Comparison of ENCODE assay signal across 10 cellular contexts in the genomic region with DNA sequence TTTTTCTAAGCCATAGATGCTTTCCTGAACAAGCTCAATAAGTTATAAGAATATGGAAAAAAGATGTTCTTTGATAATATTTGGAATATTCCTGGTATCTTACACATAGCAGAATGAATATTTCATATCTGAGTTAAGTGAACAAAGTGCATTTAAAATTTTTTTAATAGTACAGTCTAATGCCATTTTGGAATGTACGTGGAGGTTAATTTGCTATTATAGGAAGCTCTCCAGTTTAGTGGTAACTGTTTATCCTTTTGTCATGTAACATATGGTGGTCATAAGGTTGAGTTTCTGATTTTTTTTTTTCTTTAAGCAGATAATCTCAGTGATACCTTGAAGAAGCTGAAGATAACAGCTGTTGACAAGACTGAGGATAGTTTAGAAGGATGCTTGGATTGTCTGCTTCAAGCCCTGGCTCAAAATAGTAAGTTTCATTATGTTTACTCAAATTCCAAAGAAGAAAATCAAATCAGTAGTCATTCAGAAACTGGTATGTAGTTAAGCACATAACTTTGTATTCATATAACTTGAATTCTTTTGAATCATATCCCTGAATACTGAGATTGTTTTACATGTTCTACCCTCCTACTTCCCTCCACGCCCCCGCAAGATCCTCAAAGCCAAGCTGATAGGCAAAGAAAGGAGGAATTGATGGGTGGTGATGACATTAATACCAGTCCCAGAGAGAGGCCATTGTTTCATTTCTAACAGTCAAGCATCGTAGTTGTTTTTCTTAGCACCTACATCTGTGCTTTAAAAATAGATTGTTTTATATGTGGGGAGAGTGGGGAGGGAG. TPM values are rescaled to one million over a fixed set of nuclear protein-coding genes. Genes with fewer than 3 reads are reported as not detected.
DNase-seq lines count a peak whose midpoint lies in the region; ATAC-seq and TF ChIP-seq lines count a peak whose summit lies in the region.
"Had no signal": no experiment of that assay in that cellular context is flagged by ENCODE, and none has a peak within 500 bp of the region (broad histone marks: within the 10 kb centered on the region; RNA-seq: fewer than 3 reads in every experiment).

No MANE protein-coding gene starts in this region.

- in situ Hi-C loops in SK-MEL-5 (cut with HindIII; ENCODE audit: low pct_unique_long_range_greater_than_20kb, low sequenced_read_pairs), result no loop called here

- TF ChIP-seq EP300 in esophagus muscularis mucosa (IDR thresholded peaks at IDR 0.05), result no peak

- H3K9me3 ChIP-seq in esophagus muscularis mucosa, result no peaks in the 10 kb centered on the region
- H3K9me3 ChIP-seq: upper lobe of right lung had no signal

- no peaks in the 10 kb centered on the region for H3K27me3 ChIP-seq in esophagus muscularis mucosa
- H3K27me3 ChIP-seq: upper lobe of right lung had no signal

- TF ChIP-seq CTCF in esophagus muscularis mucosa (IDR thresholded peaks at IDR 0.05), result no peak

- no peak for TF ChIP-seq POLR2A in esophagus muscularis mucosa (IDR thresholded peaks at IDR 0.05; ENCODE audit: low read depth)

- H3K4me3 ChIP-seq in esophagus muscularis mucosa, result no peak overlapping the region
- H3K4me3 ChIP-seq: upper lobe of right lung had no signal

- WGBS in esophagus muscularis mucosa, result 75% methylated on average over 4 of the region's 4 CpGs

- peaks cover 12 to 27% (median 19%) of the 10 kb centered on the region in 4 donors for H3K4me1 ChIP-seq in esophagus muscularis mucosa

- intact Hi-C loops in head of caudate nucleus (cut with DNase I) (no loop called here), esophagus muscularis mucosa (cut with DNase I) (no loop called here)

- no peak overlapping the region for H3K27ac ChIP-seq in esophagus muscularis mucosa (replicated peaks in 1 of 4)
- H3K27ac ChIP-seq: upper lobe of right lung had no signal

- DNase-seq in activated T-cell treated with anti-CD3 and anti-CD28 coated beads for 48 hours (ENCODE audit: low read depth) (peak; percentile 9), activated T-cell treated with anti-CD3 and anti-CD28 coated beads for 4 hours (no peak), SK-MEL-5 (ENCODE audit: low read depth, low spot score) (peak; percentile 93), head of caudate nucleus (peak in 41 of 42 donors; percentile 38 to 84 (median 65)), esophagus muscularis mucosa (ENCODE audit: extremely low spot score) (no peak)
- DNase-seq in stimulated activated CD4-positive, alpha-beta T cell treated with anti-CD3 and anti-CD28 coated beads, TNF-alpha, amount 100 ng/mL, for 48 hours (ENCODE audit: low read depth in 3 of 3), result peak; percentile 8 to 15 (median 12)
- DNase-seq: NCI-H2029, upper lobe of right lung had no signal

- no peaks in the 10 kb centered on the region for H3K36me3 ChIP-seq in esophagus muscularis mucosa

- ATAC-seq in GM18498 (IDR thresholded peaks at IDR 0.05; ENCODE audit: unreplicated experiment) (no peak), HG03280 (IDR thresholded peaks at IDR 0.05; ENCODE audit: unreplicated experiment) (no peak)
- ATAC-seq: upper lobe of right lung had no signal

RNA-seq across cellular contexts. Expression of gene RAP1GDS1, which starts 32.1 kb away (rescaled TPM):
- 47.1 and 48.6 TPM in 2 replicates for total RNA-seq in SK-MEL-5 (2014; rRNA removed; shearing (Covaris generic))
- 29.4 and 35.0 TPM in 2 replicates for polyA plus RNA-seq in SK-MEL-5 (2015; cell fraction: cytosol; rRNA removed)
- polyA plus RNA-seq in SK-MEL-5 (2015; cell fraction: nucleus; rRNA removed), result 28.8 and 34.2 TPM in 2 replicates
- 10 to 100 TPM; 29.8 to 52.2 (median 34.7) TPM for total RNA-seq in esophagus muscularis mucosa

Comparison
In these comparisons a context has a peak if more than half of its experiments do, and no peak if none do; other contexts are left out.
1. DNase-seq: peak in activated T-cell treated with anti-CD3 and anti-CD28 coated beads for 48 hours (single experiment), SK-MEL-5 (single experiment), head of caudate nucleus (41 of 42) and stimulated activated CD4-positive, alpha-beta T cell treated with anti-CD3 and anti-CD28 coated beads, TNF-alpha, amount 100 ng/mL, for 48 hours (3 of 3); none in activated T-cell treated with anti-CD3 and anti-CD28 coated beads for 4 hours (single experiment) and esophagus muscularis mucosa (single experiment).